Comparison of ENCODE assay signal across 8 cellular contexts in genomic region chr18:26090130-26091046, GRCh38. TPM values are rescaled to one million over a fixed set of nuclear protein-coding genes. Genes with fewer than 3 reads are reported as not detected.
A peak's percentile ranks its signal among the peaks of the same experiment; 100 is the strongest.
DNase-seq lines count a peak whose midpoint lies in the region; ATAC-seq and TF ChIP-seq lines count a peak whose summit lies in the region.

SS18 (minus strand) TSS chr18:26090613; CDS start chr18:26090569, 44 bp downstream.

- intact Hi-C loops in esophagus muscularis mucosa (cut with DNase I), result loop anchor here (2.0 kb wide), 1 partner anchor 136 kb away; the partner anchor contains the start of gene TAF4B

- H3K36me3 ChIP-seq in Peyer's patch, result peaks cover 0 to 14% (median 0%) of the 10 kb centered on the region in 3 donors
- peaks cover 0 to 17% (median 10%) of the 10 kb centered on the region in 4 donors for H3K36me3 ChIP-seq in esophagus muscularis mucosa

- H3K9me3 ChIP-seq in Peyer's patch (no peaks in the 10 kb centered on the region), esophagus muscularis mucosa (no peaks in the 10 kb centered on the region)

- H3K27ac ChIP-seq in Peyer's patch (peak within 1 kb of the TSS; percentile 90 to 97 (median 94)), esophagus muscularis mucosa (replicated peaks in 1 of 4) (peak within 1 kb of the TSS; percentile 95 to 98 (median 96))

- peak; percentile 84 for ATAC-seq in GM21717 (IDR thresholded peaks at IDR 0.05; ENCODE audit: unreplicated experiment)
- ATAC-seq in activated T-cell treated with anti-CD3 and anti-CD28 coated beads, Interleukin-2, amount 50 U/mL, for 72 hours (replicated peaks in 1 of 2), result peak; percentile 85 to 90

- no peaks in the 10 kb centered on the region for H3K27me3 Mint-ChIP-seq in activated T-cell treated with anti-CD3 and anti-CD28 coated beads, Interleukin-2, amount 50 U/mL, for 72 hours (ENCODE audit: low read depth)

- peak within 1 kb of the TSS; percentile 77 to 96 (median 85) for H3K4me3 ChIP-seq in Peyer's patch
- peak within 1 kb of the TSS; percentile 80 to 96 (median 84) for H3K4me3 ChIP-seq in esophagus muscularis mucosa

- peak in 1 of 2 donors; percentile 42 for TF ChIP-seq POLR2A in Peyer's patch (IDR thresholded peaks at IDR 0.05)
- peak; percentile 49 for TF ChIP-seq POLR2A in esophagus muscularis mucosa (IDR thresholded peaks at IDR 0.05; ENCODE audit: low read depth)

- no peak for TF ChIP-seq EP300 in esophagus muscularis mucosa (IDR thresholded peaks at IDR 0.05)

- peaks cover 0 to 7% of the 10 kb centered on the region in 2 donors for H3K36me3 Mint-ChIP-seq in activated T-cell treated with anti-CD3 and anti-CD28 coated beads, Interleukin-2, amount 50 U/mL, for 72 hours (ENCODE audit: insufficient read depth in 2 of 2)

- in situ Hi-C loops in KBM-7 (cut with MboI; ENCODE audit: low pct_unique_long_range_greater_than_20kb, low sequenced_read_pairs), result no loop called here

- H3K4me3 Mint-ChIP-seq in activated T-cell treated with anti-CD3 and anti-CD28 coated beads, Interleukin-2, amount 50 U/mL, for 72 hours, result peak within 1 kb of the TSS; percentile 94 to 96

- H3K4me1 ChIP-seq in Peyer's patch, result peaks cover 0 to 12% (median 6%) of the 10 kb centered on the region in 4 donors
- peaks cover 18 to 34% (median 31%) of the 10 kb centered on the region in 4 donors for H3K4me1 ChIP-seq in esophagus muscularis mucosa

- DNase-seq in DMS53 (lab: John Stamatoyannopoulos, UW) (peak; percentile 95), KBM-7 (peak; percentile 95), Peyer's patch (peak; percentile 92 to 97 (median 93)), esophagus muscularis mucosa (ENCODE audit: extremely low spot score) (peak; percentile 97), myocyte (ENCODE audit: low read depth) (peak; percentile 96)
- peak; percentile 93 to 95 for DNase-seq in activated T-cell treated with anti-CD3 and anti-CD28 coated beads, Interleukin-2, amount 50 U/mL, for 72 hours
- DNase-seq in stimulated activated CD8-positive, alpha-beta memory T cell treated with anti-CD3 and anti-CD28 coated beads, Interleukin-7, amount 100 ng/mL, for 48 hours (ENCODE audit: extremely low read depth in 1 of 2, low read depth in 1 of 2), result peak; percentile 80 to 89

- H3K4me1 Mint-ChIP-seq in activated T-cell treated with anti-CD3 and anti-CD28 coated beads, Interleukin-2, amount 50 U/mL, for 72 hours (ENCODE audit: low read depth), result peaks cover 45% of the 10 kb centered on the region

- TF ChIP-seq CTCF in Peyer's patch (IDR thresholded peaks at IDR 0.05) (peak in 3 of 6 experiments; percentile 1 to 11 (median 8)), esophagus muscularis mucosa (IDR thresholded peaks at IDR 0.05) (peak in 1 of 3 experiments; percentile 21)

- peak within 1 kb of the TSS; percentile 97 for H3K27ac Mint-ChIP-seq in activated T-cell treated with anti-CD3 and anti-CD28 coated beads, Interleukin-2, amount 50 U/mL, for 72 hours

- H3K9me3 Mint-ChIP-seq in activated T-cell treated with anti-CD3 and anti-CD28 coated beads, Interleukin-2, amount 50 U/mL, for 72 hours, result no peaks in the 10 kb centered on the region

- H3K27me3 ChIP-seq in Peyer's patch (no peaks in the 10 kb centered on the region), esophagus muscularis mucosa (no peaks in the 10 kb centered on the region)

- WGBS in esophagus muscularis mucosa, result 2% methylated on average over 40 of the region's 89 CpGs

RNA-seq across cellular contexts. Expression of gene SS18, which starts in this region (rescaled TPM):
- total RNA-seq in Peyer's patch, result 100 to 1,000 TPM in 1 of 4 donors, 10 to 100 TPM in 3; 81.8 to 135 (median 93.7) TPM
- 10 to 100 TPM; 58.6 to 59.9 TPM for total RNA-seq in activated T-cell treated with anti-CD3 and anti-CD28 coated beads, Interleukin-2, amount 50 U/mL, for 72 hours
- 100 to 1,000 TPM in 1 of 4 donors, 10 to 100 TPM in 3; 74.1 to 166 (median 84.3) TPM for total RNA-seq in esophagus muscularis mucosa
- 60.8 and 67.9 TPM in 2 replicates for total RNA-seq in myocyte
- 50.0 TPM for polyA plus RNA-seq in myocyte (2012)

Comparison
In these comparisons a context has a peak if more than half of its experiments do, and no peak if none do; other contexts are left out.
1. Peak in every context shown above with its lines: DNase-seq, ATAC-seq, H3K4me3 ChIP-seq and H3K27ac ChIP-seq.